ENCODE assay signal across 11 cellular contexts in genomic region chr6:162621246-162621645, GRCh38.
DNase-seq lines count a peak whose midpoint lies in the region; ATAC-seq and TF ChIP-seq lines count a peak whose summit lies in the region.
"Had no signal": no experiment of that assay in that cellular context is flagged by ENCODE, and none has a peak within 500 bp of the region (broad histone marks: within the 10 kb centered on the region; RNA-seq: fewer than 3 reads in every experiment).

No MANE protein-coding gene starts in this region.

- TF ChIP-seq CTCF in hepatocyte (IDR thresholded peaks at IDR 0.05; ENCODE audit: poor library complexity) = no peak

- ATAC-seq in GM21447 (IDR thresholded peaks at IDR 0.05; ENCODE audit: unreplicated experiment) (peak; percentile 53), SK-N-SH treated with all-trans-retinoic acid at 6 μM for 48 hours (no peak), HG03108 (IDR thresholded peaks at IDR 0.05; ENCODE audit: unreplicated experiment) (no peak)

- H3K79me2 ChIP-seq in hepatocyte = no peaks in the 10 kb centered on the region

- no peaks in the 10 kb centered on the region for H3K27me3 ChIP-seq in hepatocyte

- no peak overlapping the region for H3K4me2 ChIP-seq in hepatocyte

- H3K9me3 ChIP-seq in hepatocyte (ENCODE audit: low read depth) = no peaks in the 10 kb centered on the region

- H3K36me3 ChIP-seq in hepatocyte (replicated peaks; ENCODE audit: insufficient read depth, low read depth) = no peaks in the 10 kb centered on the region

- peak; percentile 7 for DNase-seq in AG08395 (ENCODE audit: low spot score)
- DNase-seq in hepatocyte (ENCODE audit: low spot score) = peak; percentile 56
- no peak for DNase-seq in NCI-H1694 treated with DMSO at 0.1 percent for 48 hours (lab: John Stamatoyannopoulos, UW)
- DNase-seq in occipital lobe (lab: John Stamatoyannopoulos, UW) = no peak
- no peak for DNase-seq in caudate nucleus (lab: John Stamatoyannopoulos, UW)
- DNase-seq: activated CD4-positive, alpha-beta T cell treated with anti-CD3 and anti-CD28 coated beads for 1 hour; cortex of kidney; Kasumi-1 had no signal

- no peaks in the 10 kb centered on the region for H4K20me1 ChIP-seq in hepatocyte (ENCODE audit: insufficient read depth, poor library complexity, severe bottlenecking)

- peaks cover 8% of the 10 kb centered on the region for H3K4me1 ChIP-seq in hepatocyte (ENCODE audit: insufficient read depth)

- 19% methylated on average over 4 of the region's 4 CpGs for WGBS in hepatocyte (ENCODE audit: low lambda C conversion rate, missing lambda C conversion rate)

- no peak overlapping the region for H3K27ac ChIP-seq in hepatocyte
- H3K27ac ChIP-seq in caudate nucleus (ENCODE audit: low read depth, low read length) = no peak overlapping the region

- H3K9me2 ChIP-seq in hepatocyte (replicated peaks; ENCODE audit: insufficient read depth) = no peaks in the 10 kb centered on the region

- no peak overlapping the region for H2AFZ ChIP-seq in hepatocyte

- no peak overlapping the region for H3K4me3 ChIP-seq in hepatocyte

TF ChIP-seq in SK-N-SH treated with all-trans-retinoic acid at 6 μM for 48 hours, 23 proteins besides CTCF, POLR2A, EP300 and RAD21:
- TF ChIP-seq ZC3H10 (CRISPR knock-in tag; IDR thresholded peaks at IDR 0.05) (no peak), RARB (CRISPR knock-in tag; IDR thresholded peaks at IDR 0.05) (no peak), ZFP30 (CRISPR knock-in tag; IDR thresholded peaks at IDR 0.05) (no peak), PATZ1 (CRISPR knock-in tag; IDR thresholded peaks at IDR 0.05; ENCODE audit: borderline replicate concordance) (no peak), SNAI2 (CRISPR knock-in tag; IDR thresholded peaks at IDR 0.05) (no peak), ZFP3 (CRISPR knock-in tag; IDR thresholded peaks at IDR 0.05) (no peak), ESRRG (CRISPR knock-in tag; IDR thresholded peaks at IDR 0.05) (no peak), ARNTL (CRISPR knock-in tag; IDR thresholded peaks at IDR 0.05; ENCODE audit: borderline replicate concordance, low read depth) (no peak), TCF4 (CRISPR knock-in tag; IDR thresholded peaks at IDR 0.05; ENCODE audit: borderline replicate concordance) (0 out of 2 replicates have a peak, but pooled peaks have one; percentile 39), ZNF70 (CRISPR knock-in tag; IDR thresholded peaks at IDR 0.05) (no peak), CREB5 (CRISPR knock-in tag; IDR thresholded peaks at IDR 0.05; ENCODE audit: low read depth) (peak; percentile 67), GLIS3 (CRISPR knock-in tag; IDR thresholded peaks at IDR 0.05) (no peak), ISL1 (CRISPR knock-in tag; IDR thresholded peaks at IDR 0.05) (peak; percentile 77), CSRNP3 (CRISPR knock-in tag; IDR thresholded peaks at IDR 0.05) (no peak), PPARA (CRISPR knock-in tag; IDR thresholded peaks at IDR 0.05; ENCODE audit: borderline replicate concordance) (no peak), ZNF565 (CRISPR knock-in tag; conservative IDR thresholded peaks at IDR 0.05; ENCODE audit: low read depth) (no peak), BACH2 (CRISPR knock-in tag; IDR thresholded peaks at IDR 0.05; ENCODE audit: borderline replicate concordance) (no peak), ZNF8 (CRISPR knock-in tag; IDR thresholded peaks at IDR 0.05) (no peak), TOX (CRISPR knock-in tag; IDR thresholded peaks at IDR 0.05; ENCODE audit: borderline replicate concordance) (no peak), CSDC2 (CRISPR knock-in tag; IDR thresholded peaks at IDR 0.05) (no peak), OSR1 (CRISPR knock-in tag; IDR thresholded peaks at IDR 0.05) (no peak)
- TF ChIP-seq, protein P1, sequence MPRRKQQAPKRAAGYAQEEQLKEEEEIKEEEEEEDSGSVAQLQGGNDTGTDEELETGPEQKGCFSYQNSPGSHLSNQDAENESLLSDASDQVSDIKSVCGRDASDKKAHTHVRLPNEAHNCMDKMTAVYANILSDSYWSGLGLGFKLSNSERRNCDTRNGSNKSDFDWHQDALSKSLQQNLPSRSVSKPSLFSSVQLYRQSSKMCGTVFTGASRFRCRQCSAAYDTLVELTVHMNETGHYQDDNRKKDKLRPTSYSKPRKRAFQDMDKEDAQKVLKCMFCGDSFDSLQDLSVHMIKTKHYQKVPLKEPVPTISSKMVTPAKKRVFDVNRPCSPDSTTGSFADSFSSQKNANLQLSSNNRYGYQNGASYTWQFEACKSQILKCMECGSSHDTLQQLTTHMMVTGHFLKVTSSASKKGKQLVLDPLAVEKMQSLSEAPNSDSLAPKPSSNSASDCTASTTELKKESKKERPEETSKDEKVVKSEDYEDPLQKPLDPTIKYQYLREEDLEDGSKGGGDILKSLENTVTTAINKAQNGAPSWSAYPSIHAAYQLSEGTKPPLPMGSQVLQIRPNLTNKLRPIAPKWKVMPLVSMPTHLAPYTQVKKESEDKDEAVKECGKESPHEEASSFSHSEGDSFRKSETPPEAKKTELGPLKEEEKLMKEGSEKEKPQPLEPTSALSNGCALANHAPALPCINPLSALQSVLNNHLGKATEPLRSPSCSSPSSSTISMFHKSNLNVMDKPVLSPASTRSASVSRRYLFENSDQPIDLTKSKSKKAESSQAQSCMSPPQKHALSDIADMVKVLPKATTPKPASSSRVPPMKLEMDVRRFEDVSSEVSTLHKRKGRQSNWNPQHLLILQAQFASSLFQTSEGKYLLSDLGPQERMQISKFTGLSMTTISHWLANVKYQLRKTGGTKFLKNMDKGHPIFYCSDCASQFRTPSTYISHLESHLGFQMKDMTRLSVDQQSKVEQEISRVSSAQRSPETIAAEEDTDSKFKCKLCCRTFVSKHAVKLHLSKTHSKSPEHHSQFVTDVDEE (CRISPR knock-in tag; IDR thresholded peaks at IDR 0.05) = peak; percentile 71; the same call in 1 of the 2 replicates
- TF ChIP-seq, protein P2, sequence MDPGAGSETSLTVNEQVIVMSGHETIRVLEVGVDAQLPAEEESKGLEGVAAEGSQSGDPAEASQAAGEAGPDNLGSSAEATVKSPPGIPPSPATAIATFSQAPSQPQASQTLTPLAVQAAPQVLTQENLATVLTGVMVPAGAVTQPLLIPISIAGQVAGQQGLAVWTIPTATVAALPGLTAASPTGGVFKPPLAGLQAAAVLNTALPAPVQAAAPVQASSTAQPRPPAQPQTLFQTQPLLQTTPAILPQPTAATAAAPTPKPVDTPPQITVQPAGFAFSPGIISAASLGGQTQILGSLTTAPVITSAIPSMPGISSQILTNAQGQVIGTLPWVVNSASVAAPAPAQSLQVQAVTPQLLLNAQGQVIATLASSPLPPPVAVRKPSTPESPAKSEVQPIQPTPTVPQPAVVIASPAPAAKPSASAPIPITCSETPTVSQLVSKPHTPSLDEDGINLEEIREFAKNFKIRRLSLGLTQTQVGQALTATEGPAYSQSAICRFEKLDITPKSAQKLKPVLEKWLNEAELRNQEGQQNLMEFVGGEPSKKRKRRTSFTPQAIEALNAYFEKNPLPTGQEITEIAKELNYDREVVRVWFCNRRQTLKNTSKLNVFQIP (CRISPR knock-in tag; IDR thresholded peaks at IDR 0.05; ENCODE audit: borderline replicate concordance, low read depth) = no peak

Comparison
In these comparisons a context has a peak if more than half of its experiments do, and no peak if none do; other contexts are left out.
1. DNase-seq: peak in AG08395 (single experiment) and hepatocyte (single experiment); none in NCI-H1694 treated with DMSO at 0.1 percent for 48 hours (single experiment), occipital lobe (single experiment) and caudate nucleus (0 of 61).